ENCODE assay signal across 11 cellular contexts in genomic region chr14:100416921-100417451, GRCh38. TPM values are rescaled to one million over a fixed set of nuclear protein-coding genes. Genes with fewer than 3 reads are reported as not detected.
A peak's percentile ranks its signal among the peaks of the same experiment; 100 is the strongest.
DNase-seq lines count a peak whose midpoint lies in the region; ATAC-seq and TF ChIP-seq lines count a peak whose summit lies in the region.
"Had no signal": no experiment of that assay in that cellular context is flagged by ENCODE, and none has a peak within 500 bp of the region (broad histone marks: within the 10 kb centered on the region; RNA-seq: fewer than 3 reads in every experiment).

No MANE protein-coding gene starts in this region.

- 71 to 88% (median 80%) methylated on average over 2 to 6 of the region's 6 CpGs for WGBS in adrenal gland, 4 donors
- WGBS in aorta, 2 donors = 87% methylated on average over 6 of the region's 6 CpGs

- H3K27ac ChIP-seq in adrenal gland (peak overlapping the region in 4 of 5 donors; percentile 9 to 84 (median 44)), foreskin keratinocyte (no peak overlapping the region), aorta (ENCODE audit: low read depth in 1 of 2, low read length in 2 of 2) (no peak overlapping the region)
- H3K27ac ChIP-seq: psoas muscle had no signal

- peak overlapping the region; percentile 80 for H3K27ac Mint-ChIP-seq in HFFc6
- H3K27ac Mint-ChIP-seq: activated CD8-positive, alpha-beta memory T cell treated with anti-CD3 and anti-CD28 coated beads, Interleukin-2, amount 10 ng/mL, durations not matched to agents 7 days and 5 days had no signal

- H3K4me1 ChIP-seq in adrenal gland (replicated peaks in 1 of 2) (peaks cover 3 to 4% of the 10 kb centered on the region in 2 donors), foreskin keratinocyte (peaks cover 8% of the 10 kb centered on the region), aorta (ENCODE audit: control insufficient read depth in 1 of 2, insufficient read depth in 2 of 2, low read length in 2 of 2) (no peaks in the 10 kb centered on the region)
- H3K4me1 ChIP-seq: psoas muscle had no signal

- H3K9me3 Mint-ChIP-seq in HFFc6 = no peaks in the 10 kb centered on the region

- H3K4me3 Mint-ChIP-seq in HFFc6 = peak overlapping the region; percentile 42
- H3K4me3 Mint-ChIP-seq: activated CD8-positive, alpha-beta memory T cell treated with anti-CD3 and anti-CD28 coated beads, Interleukin-2, amount 10 ng/mL, durations not matched to agents 7 days and 5 days had no signal

- DNase-seq in HFFc6 (peak; percentile 83), adrenal gland (no peak), foreskin keratinocyte (peak; percentile 27 to 64), aorta (peak in 1 of 2 donors; percentile 72), COLO829 (ENCODE audit: low spot score) (no peak), NCI-H2029 treated with DMSO at 0.1 percent for 48 hours (lab: John Stamatoyannopoulos, UW) (no peak)
- DNase-seq: activated CD8-positive, alpha-beta memory T cell treated with anti-CD3 and anti-CD28 coated beads, Interleukin-2, amount 10 ng/mL, durations not matched to agents 7 days and 5 days; foreskin melanocyte; T-helper 2 cell had no signal

- H3K4me1 Mint-ChIP-seq in HFFc6 (ENCODE audit: low read depth) = peaks cover 36% of the 10 kb centered on the region
- H3K4me1 Mint-ChIP-seq: activated CD8-positive, alpha-beta memory T cell treated with anti-CD3 and anti-CD28 coated beads, Interleukin-2, amount 10 ng/mL, durations not matched to agents 7 days and 5 days had no signal

- H3K36me3 ChIP-seq in adrenal gland (replicated peaks in 1 of 2) (no peaks in the 10 kb centered on the region), aorta (ENCODE audit: control insufficient read depth in 1 of 2, insufficient read depth in 2 of 2, low read length in 1 of 2) (no peaks in the 10 kb centered on the region)

- H3K27me3 ChIP-seq in adrenal gland (no peaks in the 10 kb centered on the region), foreskin keratinocyte (no peaks in the 10 kb centered on the region), aorta (ENCODE audit: control insufficient read depth in 1 of 2, insufficient read depth in 2 of 2, low read length in 1 of 2) (no peaks in the 10 kb centered on the region)

- H3K27me3 Mint-ChIP-seq in HFFc6 (ENCODE audit: insufficient read depth) = no peaks in the 10 kb centered on the region; the same call in 1 of the 2 replicates
- H3K27me3 Mint-ChIP-seq: activated CD8-positive, alpha-beta memory T cell treated with anti-CD3 and anti-CD28 coated beads, Interleukin-2, amount 10 ng/mL, durations not matched to agents 7 days and 5 days had no signal

- TF ChIP-seq POLR2A in adrenal gland (IDR thresholded peaks at IDR 0.05) = no peak

- no peaks in the 10 kb centered on the region for H3K36me3 Mint-ChIP-seq in HFFc6 (ENCODE audit: low read depth)

- H3K9me3 ChIP-seq in adrenal gland (replicated peaks in 1 of 3) = no peaks in the 10 kb centered on the region
- H3K9me3 ChIP-seq in aorta (ENCODE audit: control insufficient read depth, low read length) = no peaks in the 10 kb centered on the region
- H3K9me3 ChIP-seq: psoas muscle had no signal

- ATAC-seq in foreskin keratinocyte = peak; percentile 52
- ATAC-seq in aorta (ENCODE audit: low FRiP score) = peak; percentile 33
- ATAC-seq in GM18520 (IDR thresholded peaks at IDR 0.05; ENCODE audit: unreplicated experiment) = no peak
- ATAC-seq: activated CD8-positive, alpha-beta memory T cell treated with anti-CD3 and anti-CD28 coated beads, Interleukin-2, amount 10 ng/mL, durations not matched to agents 7 days and 5 days had no signal

- TF ChIP-seq CTCF in HFFc6 (IDR thresholded peaks at IDR 0.05) (no peak), adrenal gland (IDR thresholded peaks at IDR 0.05) (no peak), foreskin keratinocyte (conservative IDR thresholded peaks at IDR 0.05) (no peak)

- intact Hi-C loops in adrenal gland (cut with DNase I) = loop anchor here in 1 of 2 donors (10.0 kb wide), 2 partner anchors 128 to 238 kb away; no protein-coding TSS in a partner anchor
- intact Hi-C loops in aorta (cut with DNase I) = no loop called here

- H3K4me3 ChIP-seq in adrenal gland (no peak overlapping the region), aorta (ENCODE audit: low read length in 2 of 2) (no peak overlapping the region)
- H3K4me3 ChIP-seq: psoas muscle had no signal

RNA-seq across cellular contexts. Expression of gene WDR25, which starts 40.7 kb away (rescaled TPM):
- total RNA-seq in HFFc6 (2021; fragmentation: NEBNext Ultra II Directional; extraction: Animal tissue kit (Norgen Biotek cat#: 25700)) = 10 to 100 TPM in 5 of 6 experiments, 1 to 10 TPM in 1; 9.2 to 12.0 (median 10.4) TPM
- total RNA-seq in adrenal gland (10 to 100 TPM in 7 of 8 donors, 1 to 10 TPM in 1; 6.1 to 18.7 (median 13.0) TPM), foreskin keratinocyte (7.0 and 7.6 TPM in 2 replicates), aorta (1 to 10 TPM; 8.3 to 8.8 TPM)
- polyA plus RNA-seq in adrenal gland (10 to 100 TPM in 2 of 3 donors, 1 to 10 TPM in 1; 7.4 to 12.7 (median 10.5) TPM), foreskin keratinocyte (6.2 and 6.4 TPM in 2 replicates), aorta (1 to 10 TPM; 5.1 to 7.3 TPM)

Comparison
In these comparisons a context has a peak if more than half of its experiments do, and no peak if none do; other contexts are left out.
1. DNase-seq: peak in HFFc6 (single experiment) and foreskin keratinocyte (2 of 2); none in adrenal gland (0 of 7), COLO829 (single experiment) and NCI-H2029 treated with DMSO at 0.1 percent for 48 hours (single experiment).
2. H3K27ac ChIP-seq: peak in adrenal gland (4 of 5); none in foreskin keratinocyte (single experiment) and aorta (0 of 2).